Comparison of ENCODE assay signal across 22 cellular contexts in genomic region chr4:149781150-149781549, GRCh38. TPM values are rescaled to one million over a fixed set of nuclear protein-coding genes. Genes with fewer than 3 reads are reported as not detected.
A peak's percentile ranks its signal among the peaks of the same experiment; 100 is the strongest.
DNase-seq lines count a peak whose midpoint lies in the region; ATAC-seq and TF ChIP-seq lines count a peak whose summit lies in the region.
"Had no signal": no experiment of that assay in that cellular context is flagged by ENCODE, and none has a peak within 500 bp of the region (broad histone marks: within the 10 kb centered on the region; RNA-seq: fewer than 3 reads in every experiment).

No MANE protein-coding gene starts in this region.

- H3F3A ChIP-seq in SK-N-SH (replicated peaks; ENCODE audit: insufficient read depth), result no peaks in the 10 kb centered on the region
- no peaks in the 10 kb centered on the region for H3F3A ChIP-seq in GM23338 (replicated peaks; ENCODE audit: low read depth)

- H3K4me3 ChIP-seq in SK-N-SH (ENCODE audit: low read depth in 2 of 2, low read length in 1 of 2) (0 out of 4 replicates have a peak overlapping the region, but pooled peaks of 1 of the 2 experiments have one; percentile 23), fibroblast of lung (replicated peaks in 1 of 4; ENCODE audit: control extremely low read depth in 1 of 4, insufficient read depth in 1 of 4, low read depth in 3 of 4, low read length in 4 of 4) (no peak overlapping the region), GM23338 (no peak overlapping the region)
- H3K4me3 ChIP-seq: stomach had no signal

- H3K9me2 ChIP-seq in SK-N-SH (peaks cover 4% of the 10 kb centered on the region; the same call in 1 of the 2 replicates), GM23338 (ENCODE audit: insufficient read depth) (no peaks in the 10 kb centered on the region)

- no peaks in the 10 kb centered on the region for H3K9me3 Mint-ChIP-seq in GM23338
- H3K9me3 Mint-ChIP-seq: activated naive CD8-positive, alpha-beta T cell treated with anti-CD3 and anti-CD28 coated beads, Interleukin-2, amount 10 ng/mL, durations not matched to agents 7 days and 5 days had no signal

- no peaks in the 10 kb centered on the region for H3K9me3 ChIP-seq in SK-N-SH
- H3K9me3 ChIP-seq in fibroblast of lung (ENCODE audit: control insufficient read depth, insufficient read depth, low read depth, low read length), result no peaks in the 10 kb centered on the region

- H3K27me3 Mint-ChIP-seq in GM23338 (ENCODE audit: insufficient read depth, low read depth, poor library complexity), result peaks cover 2% of the 10 kb centered on the region
- H3K27me3 Mint-ChIP-seq: activated naive CD8-positive, alpha-beta T cell treated with anti-CD3 and anti-CD28 coated beads, Interleukin-2, amount 10 ng/mL, durations not matched to agents 7 days and 5 days had no signal

- H3K27ac Mint-ChIP-seq in GM23338, result no peak overlapping the region
- H3K27ac Mint-ChIP-seq: activated naive CD8-positive, alpha-beta T cell treated with anti-CD3 and anti-CD28 coated beads, Interleukin-2, amount 10 ng/mL, durations not matched to agents 7 days and 5 days had no signal

- peak overlapping the region; percentile 65; the same call in 1 of the 2 replicates for H2AFZ ChIP-seq in SK-N-SH (ENCODE audit: low read depth)
- H2AFZ ChIP-seq in fibroblast of lung (ENCODE audit: low read length), result no peak overlapping the region
- no peak overlapping the region for H2AFZ ChIP-seq in GM23338

- no peaks in the 10 kb centered on the region for H3K4me1 ChIP-seq in SK-N-SH (ENCODE audit: control insufficient read depth in 1 of 2, insufficient read depth in 2 of 2, low read depth in 1 of 2, low read length in 1 of 2)
- peaks cover 3% of the 10 kb centered on the region for H3K4me1 ChIP-seq in fibroblast of lung (ENCODE audit: control insufficient read depth, extremely low read depth, insufficient read depth, low read length)
- H3K4me1 ChIP-seq in GM23338 (ENCODE audit: insufficient read depth), result no peaks in the 10 kb centered on the region
- H3K4me1 ChIP-seq: stomach had no signal

- H3K4me3 Mint-ChIP-seq in GM23338, result no peak overlapping the region
- H3K4me3 Mint-ChIP-seq: activated naive CD8-positive, alpha-beta T cell treated with anti-CD3 and anti-CD28 coated beads, Interleukin-2, amount 10 ng/mL, durations not matched to agents 7 days and 5 days had no signal

- TF ChIP-seq RAD21 in SK-N-SH (IDR thresholded peaks at IDR 0.05; ENCODE audit: low read length), result no peak

- no peak overlapping the region for H3K9ac ChIP-seq in SK-N-SH
- H3K9ac ChIP-seq in fibroblast of lung (ENCODE audit: insufficient read depth, low read length), result no peak overlapping the region

- H3K79me2 ChIP-seq in SK-N-SH (ENCODE audit: insufficient read depth) (no peaks in the 10 kb centered on the region), fibroblast of lung (ENCODE audit: control insufficient read depth, insufficient read depth, low read length) (no peaks in the 10 kb centered on the region), GM23338 (replicated peaks; ENCODE audit: insufficient read depth) (no peaks in the 10 kb centered on the region)

- H3K36me3 ChIP-seq in SK-N-SH (replicated peaks in 1 of 2; ENCODE audit: control insufficient read depth in 1 of 2, insufficient read depth in 2 of 2, low read length in 1 of 2), result no peaks in the 10 kb centered on the region
- H3K36me3 ChIP-seq in fibroblast of lung (ENCODE audit: control insufficient read depth, insufficient read depth, low read length), result no peaks in the 10 kb centered on the region
- no peaks in the 10 kb centered on the region for H3K36me3 ChIP-seq in GM23338 (ENCODE audit: insufficient read depth)
- H3K36me3 ChIP-seq: stomach had no signal

- H3K4me1 Mint-ChIP-seq in GM23338, result peaks cover 3% of the 10 kb centered on the region; the same call in 2 of the 3 replicates
- H3K4me1 Mint-ChIP-seq: activated naive CD8-positive, alpha-beta T cell treated with anti-CD3 and anti-CD28 coated beads, Interleukin-2, amount 10 ng/mL, durations not matched to agents 7 days and 5 days had no signal

- H4K20me1 ChIP-seq in SK-N-SH (ENCODE audit: insufficient read depth) (no peaks in the 10 kb centered on the region), fibroblast of lung (ENCODE audit: control insufficient read depth, extremely low read depth, insufficient read depth, low read length) (no peaks in the 10 kb centered on the region), GM23338 (replicated peaks; ENCODE audit: insufficient read depth) (no peaks in the 10 kb centered on the region)

- H3K27ac ChIP-seq in SK-N-SH (ENCODE audit: low read depth in 2 of 2, low read length in 1 of 2), result no peak overlapping the region
- no peak overlapping the region for H3K27ac ChIP-seq in fibroblast of lung (ENCODE audit: insufficient read depth, low read length)
- H3K27ac ChIP-seq in GM23338 (ENCODE audit: low read depth), result no peak overlapping the region
- H3K27ac ChIP-seq: 22Rv1, stomach had no signal

- H3K27me3 ChIP-seq in SK-N-SH (ENCODE audit: insufficient read depth) (no peaks in the 10 kb centered on the region), fibroblast of lung (ENCODE audit: control insufficient read depth, insufficient read depth, low read length) (no peaks in the 10 kb centered on the region), GM23338 (ENCODE audit: insufficient read depth) (no peaks in the 10 kb centered on the region)
- H3K27me3 ChIP-seq: stomach had no signal

- H3K36me3 Mint-ChIP-seq in GM23338 (ENCODE audit: low read depth), result no peaks in the 10 kb centered on the region
- H3K36me3 Mint-ChIP-seq: activated naive CD8-positive, alpha-beta T cell treated with anti-CD3 and anti-CD28 coated beads, Interleukin-2, amount 10 ng/mL, durations not matched to agents 7 days and 5 days had no signal

- POLR2A ChIA-PET in SK-N-SH (lab: Yijun Ruan, JAX), result no interaction called here

- TF ChIP-seq EP300 in SK-N-SH (IDR thresholded peaks at IDR 0.05; ENCODE audit: borderline replicate concordance in 1 of 2, low read depth in 1 of 2, low read length in 1 of 2), result 0 out of 4 replicates have a peak, but pooled peaks of 1 of the 2 experiments have one; percentile 11

- TF ChIP-seq CTCF in SK-N-SH (IDR thresholded peaks at IDR 0.05), result no peak
- no peak for TF ChIP-seq CTCF in fibroblast of lung (conservative IDR thresholded peaks at IDR 0.05 in 1 of 2, IDR thresholded peaks at IDR 0.05 in 1 of 2; ENCODE audit: low read depth in 1 of 2, low read length in 2 of 2)
- TF ChIP-seq CTCF in GM23338 (conservative IDR thresholded peaks at IDR 0.05; ENCODE audit: low read depth in 2 of 2), result no peak

- 1% methylated on average over 3 of the region's 3 CpGs for WGBS in SK-N-SH (ENCODE audit: low lambda C conversion rate)

- H3K4me2 ChIP-seq in SK-N-SH (no peak overlapping the region), fibroblast of lung (ENCODE audit: extremely low read depth, insufficient read depth, low read length) (peak overlapping the region; percentile 23), GM23338 (no peak overlapping the region)

- DNase-seq in SK-N-SH (no peak), RKO (ENCODE audit: low spot score) (peak; percentile 71), fibroblast of lung (ENCODE audit: low read depth in 2 of 2) (peak; percentile 90 to 91), smooth muscle cell of the brain vasculature (ENCODE audit: low read depth, low spot score) (peak; percentile 12), GM23338 (ENCODE audit: low spot score) (no peak), SHP77 (lab: John Stamatoyannopoulos, UW) (no peak)
- DNase-seq: activated CD4-positive, alpha-beta T cell treated with anti-CD3 and anti-CD28 coated beads for 1 hour; activated naive CD8-positive, alpha-beta T cell treated with anti-CD3 and anti-CD28 coated beads, Interleukin-2, amount 10 ng/mL, durations not matched to agents 7 days and 5 days; activated T-cell treated with anti-CD3 and anti-CD28 coated beads for 4 hours; cortex of kidney; foreskin melanocyte; NCI-H1092 treated with DMSO at 0.1 percent for 48 hours; NCI-H2227 treated with DMSO at 0.1 percent for 48 hours; nucleus accumbens; small intestine; stomach had no signal

- CTCF ChIA-PET in SK-N-SH (lab: Yijun Ruan, JAX), result no interaction called here

- ATAC-seq in SK-N-SH treated with all-trans-retinoic acid at 6 μM for 48 hours (no peak), GM23338 (no peak), HG02571 (IDR thresholded peaks at IDR 0.05; ENCODE audit: unreplicated experiment) (no peak)

TF ChIP-seq in SK-N-SH, 30 proteins besides CTCF, POLR2A, EP300 and RAD21 (continues in another document):
- TF ChIP-seq RCOR1 (IDR thresholded peaks at IDR 0.05; ENCODE audit: low read length) (no peak), JUND (IDR thresholded peaks at IDR 0.05) (peak; percentile 25; the same call in 1 of the 2 replicates), TAF1 (IDR thresholded peaks at IDR 0.05; ENCODE audit: borderline replicate concordance, low read depth, low read length) (no peak), GATA2 (CRISPR knock-in tag; IDR thresholded peaks at IDR 0.05) (no peak), TEAD4 (IDR thresholded peaks at IDR 0.05; ENCODE audit: borderline replicate concordance, insufficient read depth) (no peak)

TF ChIP-seq in SK-N-SH treated with all-trans-retinoic acid at 6 μM for 48 hours, 23 proteins besides CTCF, POLR2A, EP300 and RAD21 (continues in another document):
- TF ChIP-seq TOX (CRISPR knock-in tag; IDR thresholded peaks at IDR 0.05; ENCODE audit: borderline replicate concordance) (no peak), ISL1 (CRISPR knock-in tag; IDR thresholded peaks at IDR 0.05) (no peak), TCF4 (CRISPR knock-in tag; IDR thresholded peaks at IDR 0.05; ENCODE audit: borderline replicate concordance) (no peak), ZNF70 (CRISPR knock-in tag; IDR thresholded peaks at IDR 0.05) (no peak), ZFP30 (CRISPR knock-in tag; IDR thresholded peaks at IDR 0.05) (no peak), ZC3H10 (CRISPR knock-in tag; IDR thresholded peaks at IDR 0.05) (no peak), BACH2 (CRISPR knock-in tag; IDR thresholded peaks at IDR 0.05; ENCODE audit: borderline replicate concordance) (no peak)

TF ChIP-seq in GM23338, 12 proteins besides CTCF, POLR2A, EP300 and RAD21 (continues in another document):
- TF ChIP-seq ZNF331 (CRISPR knock-in tag; IDR thresholded peaks at IDR 0.05; ENCODE audit: low read depth), result no peak

RNA-seq across cellular contexts. Expression of gene IQCM, which starts 34.5 kb away (rescaled TPM):
- polyA plus RNA-seq in SK-N-SH (2012; rRNA removed) (not detected in 2 replicates), fibroblast of lung (0.03 TPM in 1 of 2 replicates, not detected in the other), GM23338 (2016; fragmentation: Nextera tagmentation; extraction: Ambion mirVana) (0.24 TPM in 1 of 2 replicates, not detected in the other)
- polyA plus RNA-seq in SK-N-SH (2012; cell fraction: cytosol; rRNA removed), result not detected in 2 replicates
- polyA plus RNA-seq in SK-N-SH (2012; cell fraction: nucleus; rRNA removed), result not detected in 2 replicates
- total RNA-seq in fibroblast of lung, result under 0.01 TPM in 1 of 2 replicates, not detected in the other
- polyA plus RNA-seq in fibroblast of lung (2012), result not detected in 2 replicates
- polyA minus RNA-seq in fibroblast of lung (ENCODE audit: low replicate concordance), result not detected in 2 replicates
- not detected in 2 replicates for total RNA-seq in GM23338 (2014; rRNA removed; shearing (Covaris generic))
- total RNA-seq: activated naive CD8-positive, alpha-beta T cell treated with anti-CD3 and anti-CD28 coated beads, Interleukin-2, amount 10 ng/mL, durations not matched to agents 7 days and 5 days; mesenteric fat pad; OCI-LY7; stomach; T-helper 1 cell treated with Interleukin-12 subunit alpha and Interleukin-12 subunit beta and Interleukin-4 antibody, amounts not matched to agents 30 ng/mL and 1 ng/mL, for 36 hours had no signal
- polyA plus RNA-seq: small intestine, stomach had no signal

Comparison
In these comparisons a context has a peak if more than half of its experiments do, and no peak if none do; other contexts are left out.
1. DNase-seq: peak in RKO (single experiment), fibroblast of lung (2 of 2) and smooth muscle cell of the brain vasculature (single experiment); none in SK-N-SH (single experiment), GM23338 (single experiment) and SHP77 (0 of 2).